In genomic region chr4:36394352-36394903, GRCh38 we compare ENCODE assay signal across 12 cellular contexts.
DNase-seq lines count a peak whose midpoint lies in the region; ATAC-seq lines count a peak whose summit lies in the region.
"Had no signal": no experiment of that assay in that cellular context is flagged by ENCODE, and none has a peak within 500 bp of the region (broad histone marks: within the 10 kb centered on the region; RNA-seq: fewer than 3 reads in every experiment).

No MANE protein-coding gene starts in this region.

- no peak overlapping the region for H3K27ac ChIP-seq in mesendoderm (ENCODE audit: low read depth, low read length)
- no peak overlapping the region for H3K27ac ChIP-seq in aorta (ENCODE audit: low read depth in 1 of 2, low read length in 2 of 2)
- H3K27ac ChIP-seq: left ventricle myocardium inferior had no signal

- no peak overlapping the region for H3K23ac ChIP-seq in mesendoderm (ENCODE audit: low read length)

- H2BK5ac ChIP-seq in mesendoderm (ENCODE audit: low read length) = no peak overlapping the region

- H3K56ac ChIP-seq in mesendoderm (ENCODE audit: low read length) = no peak overlapping the region

- no peaks in the 10 kb centered on the region for H3K79me2 ChIP-seq in mesendoderm (ENCODE audit: control insufficient read depth, insufficient read depth, low read length)

- H3K9ac ChIP-seq in mesendoderm (ENCODE audit: low read length) = no peak overlapping the region

- H2BK120ac ChIP-seq in mesendoderm (ENCODE audit: low read depth, low read length) = no peak overlapping the region

- no peak overlapping the region for H2BK15ac ChIP-seq in mesendoderm (replicated peaks; ENCODE audit: low read depth)

- H3K27me3 ChIP-seq in mesendoderm (ENCODE audit: insufficient read depth, low read length, poor library complexity) (no peaks in the 10 kb centered on the region), aorta (ENCODE audit: control insufficient read depth in 1 of 2, insufficient read depth in 2 of 2, low read length in 1 of 2) (peaks cover 0 to 1% of the 10 kb centered on the region in 2 donors)
- H3K27me3 ChIP-seq: Peyer's patch had no signal

- no CpG with 5 or more reads among the region's 5 CpGs for WGBS in mesendoderm (ENCODE audit: extremely low coverage, insufficient coverage, low lambda C conversion rate)
- WGBS in aorta, 2 donors = 85 to 91% methylated on average over 5 of the region's 5 CpGs

- no peak overlapping the region for H3K4ac ChIP-seq in mesendoderm (ENCODE audit: low read depth, low read length)

- no peak overlapping the region for H2AK5ac ChIP-seq in mesendoderm (ENCODE audit: low read length)

- H3K18ac ChIP-seq in mesendoderm (ENCODE audit: low read length) = no peak overlapping the region

- H4K5ac ChIP-seq in mesendoderm (ENCODE audit: low read length) = no peak overlapping the region

- H3K36me3 ChIP-seq in mesendoderm (ENCODE audit: control insufficient read depth, insufficient read depth, low read length) = no peaks in the 10 kb centered on the region
- no peaks in the 10 kb centered on the region for H3K36me3 ChIP-seq in aorta (ENCODE audit: control insufficient read depth in 1 of 2, insufficient read depth in 2 of 2, low read length in 1 of 2)
- H3K36me3 ChIP-seq: left ventricle myocardium inferior, Peyer's patch had no signal

- no peak overlapping the region for H4K8ac ChIP-seq in mesendoderm (ENCODE audit: low read depth, low read length)

- ATAC-seq in GM18517 (IDR thresholded peaks at IDR 0.05; ENCODE audit: unreplicated experiment) = peak; percentile 43
- ATAC-seq in HG03439 (IDR thresholded peaks at IDR 0.05; ENCODE audit: unreplicated experiment) = peak; percentile 57
- ATAC-seq in aorta (ENCODE audit: low FRiP score) = no peak
- no peak for ATAC-seq in HG02870 (IDR thresholded peaks at IDR 0.05; ENCODE audit: unreplicated experiment)

- no peaks in the 10 kb centered on the region for H3K9me3 ChIP-seq in aorta (ENCODE audit: control insufficient read depth, low read length)
- H3K9me3 ChIP-seq: left ventricle myocardium inferior, Peyer's patch had no signal

- peak; percentile 15 for DNase-seq in activated T-cell treated with anti-CD3 and anti-CD28 coated beads for 4 hours
- DNase-seq in mesendoderm = peak; percentile 32
- no peak for DNase-seq in AG20443 (ENCODE audit: low spot score)
- no peak for DNase-seq in aorta
- DNase-seq in HPDE6-E6E7 (ENCODE audit: extremely low spot score) = no peak
- DNase-seq: left ventricle myocardium inferior, NCI-H1694, Peyer's patch, substantia nigra had no signal

- no peaks in the 10 kb centered on the region for H3K79me1 ChIP-seq in mesendoderm (ENCODE audit: low read length)

- no peaks in the 10 kb centered on the region for H3K4me1 ChIP-seq in mesendoderm (ENCODE audit: control insufficient read depth, low read depth, low read length)
- no peaks in the 10 kb centered on the region for H3K4me1 ChIP-seq in aorta (ENCODE audit: control insufficient read depth in 1 of 2, insufficient read depth in 2 of 2, low read length in 2 of 2)
- H3K4me1 ChIP-seq: left ventricle myocardium inferior, Peyer's patch had no signal

- H3K4me3 ChIP-seq in mesendoderm (ENCODE audit: low read length) (no peak overlapping the region), aorta (ENCODE audit: low read length in 2 of 2) (no peak overlapping the region)
- H3K4me3 ChIP-seq: left ventricle myocardium inferior, Peyer's patch had no signal

- intact Hi-C loops in aorta (cut with DNase I) = no loop called here

- H3K4me2 ChIP-seq in mesendoderm (ENCODE audit: low read length) = no peak overlapping the region

Comparison
In these comparisons a context has a peak if more than half of its experiments do, and no peak if none do; other contexts are left out.
1. ATAC-seq: peak in GM18517 (single experiment) and HG03439 (single experiment); none in aorta (single experiment) and HG02870 (single experiment).
2. DNase-seq: peak in activated T-cell treated with anti-CD3 and anti-CD28 coated beads for 4 hours (single experiment) and mesendoderm (single experiment); none in AG20443 (single experiment), aorta (0 of 2) and HPDE6-E6E7 (single experiment).